11 cellular contexts compared by ENCODE assay signal in the genomic region with DNA sequence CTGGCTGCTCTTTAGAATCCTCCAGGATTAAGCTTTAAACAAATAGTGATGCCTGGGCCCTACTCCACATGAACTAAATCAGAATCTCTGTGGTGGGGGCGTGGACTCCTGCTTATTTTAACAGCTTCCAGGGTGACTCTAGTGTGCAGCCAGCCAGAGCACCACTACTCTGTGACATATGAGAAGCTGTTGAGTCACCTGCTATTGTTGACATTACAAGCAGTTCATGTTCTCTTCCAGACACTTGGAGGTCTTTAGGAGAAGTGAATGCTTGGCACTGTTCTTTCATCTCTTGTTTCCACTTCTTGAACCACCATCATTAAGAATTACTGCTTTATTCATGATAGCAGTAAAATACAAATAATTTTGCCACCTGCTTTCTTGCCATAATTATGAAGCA. TPM values are rescaled to one million over a fixed set of nuclear protein-coding genes. Genes with fewer than 3 reads are reported as not detected.
DNase-seq lines count a peak whose midpoint lies in the region; ATAC-seq and TF ChIP-seq lines count a peak whose summit lies in the region.
"Had no signal": no experiment of that assay in that cellular context is flagged by ENCODE, and none has a peak within 500 bp of the region (broad histone marks: within the 10 kb centered on the region; RNA-seq: fewer than 3 reads in every experiment).

No MANE protein-coding gene starts in this region.

- H3K9me3 ChIP-seq in T-helper 17 cell (ENCODE audit: control insufficient read depth, low read length, poor library complexity, severe bottlenecking), result no peaks in the 10 kb centered on the region

- no peaks in the 10 kb centered on the region for H3K27me3 Mint-ChIP-seq in Calu3 (ENCODE audit: unreplicated experiment)
- H3K27me3 Mint-ChIP-seq in T-helper 17 cell, result peaks cover 28% of the 10 kb centered on the region
- H3K27me3 Mint-ChIP-seq in naive thymus-derived CD8-positive, alpha-beta T cell, result peaks cover 2 to 17% (median 9%) of the 10 kb centered on the region in 5 donors

- POLR2A ChIA-PET in naive thymus-derived CD8-positive, alpha-beta T cell (lab: Charles Lee), result no interaction called here

- H3K4me1 Mint-ChIP-seq in Calu3 (ENCODE audit: low read depth, unreplicated experiment) (peaks cover 28% of the 10 kb centered on the region), T-helper 17 cell (no peaks in the 10 kb centered on the region)
- H3K4me1 Mint-ChIP-seq in naive thymus-derived CD8-positive, alpha-beta T cell, result no peaks in the 10 kb centered on the region

- no peak for TF ChIP-seq CTCF in Calu3 (IDR thresholded peaks at IDR 0.05; ENCODE audit: unreplicated experiment)

- intact Hi-C loops in Calu3 (cut with micrococcal nuclease; ENCODE audit: unreplicated experiment), result no loop called here

- H3K36me3 Mint-ChIP-seq in Calu3 (ENCODE audit: insufficient read depth, unreplicated experiment) (no peaks in the 10 kb centered on the region), T-helper 17 cell (ENCODE audit: low read depth) (peaks cover 2% of the 10 kb centered on the region)
- peaks cover 0 to 3% (median 0%) of the 10 kb centered on the region in 3 donors for H3K36me3 Mint-ChIP-seq in naive thymus-derived CD8-positive, alpha-beta T cell

- H3K4me3 Mint-ChIP-seq in Calu3 (ENCODE audit: low read depth, unreplicated experiment) (no peak overlapping the region), T-helper 17 cell (no peak overlapping the region)
- H3K4me3 Mint-ChIP-seq in naive thymus-derived CD8-positive, alpha-beta T cell, result no peak overlapping the region

- BruUV-seq in Calu3 (replicated peaks; lab: Mats Ljungman, UMichigan), result no TSS peak

- peak; percentile 48 for DNase-seq in Calu3
- DNase-seq in NCI-H2081 treated with DMSO at 0.1 percent for 48 hours (lab: John Stamatoyannopoulos, UW), result peak; percentile 13
- DNase-seq in caudate nucleus (lab: John Stamatoyannopoulos, UW), result peak in 6 of 61 donors; percentile 0 to 23 (median 6)
- peak; percentile 95 for DNase-seq in myocyte (ENCODE audit: low read depth)
- DNase-seq in T-helper 17 cell, result no peak
- no peak for DNase-seq in T-helper 9 cell
- DNase-seq in naive thymus-derived CD8-positive, alpha-beta T cell, result no peak
- no peak for DNase-seq in cerebellum (ENCODE audit: low spot score)
- DNase-seq: T-helper 2 cell had no signal

- H3K9me3 Mint-ChIP-seq in Calu3 (ENCODE audit: low read depth, unreplicated experiment), result no peaks in the 10 kb centered on the region
- peaks cover 2 to 16% (median 10%) of the 10 kb centered on the region in 9 donors for H3K9me3 Mint-ChIP-seq in naive thymus-derived CD8-positive, alpha-beta T cell

- CTCF ChIA-PET in Calu3 (lab: Charles Lee), result interaction anchor here (1.4 kb wide), 1 partner anchor 17 kb away, joined by 3 read pairs; no protein-coding TSS in a partner anchor

- peak overlapping the region; percentile 91 for H3K27ac Mint-ChIP-seq in Calu3 (ENCODE audit: unreplicated experiment)
- no peak overlapping the region for H3K27ac Mint-ChIP-seq in T-helper 17 cell
- no peak overlapping the region for H3K27ac Mint-ChIP-seq in naive thymus-derived CD8-positive, alpha-beta T cell

- ATAC-seq in T-helper 17 cell, result no peak
- ATAC-seq in naive thymus-derived CD8-positive, alpha-beta T cell, result no peak
- ATAC-seq: GM12878 had no signal

- peak overlapping the region; percentile 56 for H3K27ac ChIP-seq in caudate nucleus (ENCODE audit: low read depth, low read length)

RNA-seq across cellular contexts. Expression of gene C4orf51, which starts 0.4 kb away (rescaled TPM):
- total RNA-seq in Calu3 (2022), result not detected in 2 replicates
- not detected in 2 replicates for total RNA-seq in myocyte
- not detected for polyA plus RNA-seq in myocyte (2012)
- not detected for total RNA-seq in T-helper 17 cell
- total RNA-seq in naive thymus-derived CD8-positive, alpha-beta T cell, result not detected
- polyA plus RNA-seq in naive thymus-derived CD8-positive, alpha-beta T cell, result not detected
- not detected for total RNA-seq in cerebellum
- total RNA-seq: GM12878, lung microvascular endothelial cell had no signal
- polyA plus RNA-seq: GM12878 had no signal

Comparison
In these comparisons a context has a peak if more than half of its experiments do, and no peak if none do; other contexts are left out.
1. DNase-seq: peak in Calu3 (single experiment), NCI-H2081 treated with DMSO at 0.1 percent for 48 hours (single experiment) and myocyte (single experiment); none in T-helper 17 cell (0 of 3), T-helper 9 cell (single experiment), naive thymus-derived CD8-positive, alpha-beta T cell (0 of 10) and cerebellum (single experiment).